In the genomic region with DNA sequence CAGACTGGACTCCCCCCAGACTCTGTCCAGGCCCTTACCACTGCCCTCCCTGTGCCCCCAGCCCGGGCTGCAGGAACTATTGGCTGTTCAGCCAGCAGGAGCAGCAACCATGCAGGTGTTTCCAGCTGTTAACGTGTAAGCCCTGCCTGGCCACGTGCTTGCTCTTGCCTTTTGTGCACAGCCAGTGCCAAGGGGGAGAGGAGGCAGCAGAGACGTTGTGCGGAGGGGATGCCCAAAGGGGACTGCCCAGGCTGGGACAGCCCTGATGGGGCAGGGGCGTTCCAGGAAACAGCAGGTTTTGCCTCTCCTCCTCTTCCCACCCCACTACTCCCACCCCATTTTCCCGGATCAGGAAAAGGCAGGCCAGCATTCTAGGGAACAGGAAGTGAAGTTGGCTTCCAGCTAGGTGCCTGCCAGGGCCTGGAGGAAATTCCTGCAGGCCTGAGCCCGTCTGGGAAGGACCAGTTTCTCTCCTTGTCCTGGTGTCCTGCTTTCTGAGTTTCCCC, we compare ENCODE assay signal across 1 cellular context.
TF ChIP-seq lines count a peak whose summit lies in the region.

No MANE protein-coding gene starts in this region.

TF ChIP-seq in SK-N-SH, 30 proteins besides CTCF, POLR2A, EP300 and RAD21 (continued from another document):
- TF ChIP-seq, protein P1, sequence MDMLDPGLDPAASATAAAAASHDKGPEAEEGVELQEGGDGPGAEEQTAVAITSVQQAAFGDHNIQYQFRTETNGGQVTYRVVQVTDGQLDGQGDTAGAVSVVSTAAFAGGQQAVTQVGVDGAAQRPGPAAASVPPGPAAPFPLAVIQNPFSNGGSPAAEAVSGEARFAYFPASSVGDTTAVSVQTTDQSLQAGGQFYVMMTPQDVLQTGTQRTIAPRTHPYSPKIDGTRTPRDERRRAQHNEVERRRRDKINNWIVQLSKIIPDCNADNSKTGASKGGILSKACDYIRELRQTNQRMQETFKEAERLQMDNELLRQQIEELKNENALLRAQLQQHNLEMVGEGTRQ (IDR thresholded peaks at IDR 0.05; ENCODE audit: borderline replicate concordance, low read depth, low read length): no peak
- no peak for TF ChIP-seq CHD2 (IDR thresholded peaks at IDR 0.05; ENCODE audit: low read length, partially characterized antibody)
TF ChIP-seq in SK-N-SH: peak in this region for 0.
